In the genomic region with DNA sequence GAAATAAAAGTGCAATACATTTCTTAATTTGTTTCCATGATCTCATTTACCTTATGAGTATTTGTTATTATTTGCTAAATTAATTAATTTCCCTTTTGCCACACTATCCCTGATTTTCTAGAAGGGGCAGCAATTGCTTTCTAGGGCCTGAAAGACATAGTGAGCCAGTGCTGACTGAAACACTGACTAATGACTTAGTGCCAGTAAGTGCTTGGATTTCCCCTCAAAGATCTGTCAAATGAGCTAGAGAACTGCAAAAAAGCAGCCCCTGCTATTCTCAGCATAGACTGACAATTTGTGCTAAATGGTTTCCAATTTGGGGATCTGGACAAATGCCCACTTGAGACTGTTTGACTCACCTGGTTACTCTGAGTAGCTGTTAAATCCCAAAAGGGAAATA, we compare ENCODE assay signal across 27 cellular contexts. TPM values are rescaled to one million over a fixed set of nuclear protein-coding genes. Genes with fewer than 3 reads are reported as not detected.
"Had no signal": no experiment of that assay in that cellular context is flagged by ENCODE, and none has a peak within 500 bp of the region (broad histone marks: within the 10 kb centered on the region; RNA-seq: fewer than 3 reads in every experiment).

No MANE protein-coding gene starts in this region.

- H3K27ac ChIP-seq: body of pancreas, coronary artery, esophagus squamous epithelium, left lung, sigmoid colon, spleen, testis, upper lobe of left lung, VCaP had no signal

- H3K4me1 ChIP-seq: left lung, spleen, testis, upper lobe of left lung had no signal

- H3K4me3 ChIP-seq: body of pancreas, coronary artery, esophagus squamous epithelium, left lung, lung, sigmoid colon, spleen, testis, upper lobe of left lung had no signal

- DNase-seq: activated CD4-positive, alpha-beta memory T cell treated with anti-CD3 and anti-CD28 coated beads, Interleukin-2, amount 10 ng/mL, durations not matched to agents 7 days and 5 days; activated CD4-positive, alpha-beta T cell treated with anti-CD3 and anti-CD28 coated beads, Interleukin-2, amount 10 ng/mL, durations not matched to agents 24 days and 14 days; activated effector memory CD4-positive, alpha-beta T cell treated with Interleukin-2 at 50 U/mL for 16 hours; activated naive CD4-positive, alpha-beta T cell treated with anti-CD3 and anti-CD28 coated beads for 36 hours; activated naive CD8-positive, alpha-beta T cell treated with anti-CD3 and anti-CD28 coated beads, Interleukin-2, amount 10 ng/mL, durations not matched to agents 7 days and 5 days; activated T-cell treated with anti-CD3 and anti-CD28 coated beads, Interleukin-2, amount 50 U/mL, for 72 hours; amniotic stem cell; body of pancreas; central memory CD4-positive, alpha-beta T cell; endodermal cell; esophagus squamous epithelium; left lung; naive thymus-derived CD8-positive, alpha-beta T cell; retina; sigmoid colon; spleen; stimulated activated CD4-positive, alpha-beta T cell treated with anti-CD3 and anti-CD28 coated beads, Interleukin-4, amount 100 ng/mL, for 1 hour; stimulated activated naive CD4-positive, alpha-beta T cell; T-cell; testis; upper lobe of left lung had no signal

- H3K27me3 ChIP-seq: body of pancreas, esophagus squamous epithelium, left lung, sigmoid colon, spleen, testis, upper lobe of left lung had no signal

- H3K9me3 ChIP-seq: body of pancreas, esophagus squamous epithelium, sigmoid colon, testis, upper lobe of left lung had no signal

- H3K36me3 ChIP-seq: esophagus squamous epithelium, left lung, sigmoid colon, spleen, upper lobe of left lung had no signal

- ATAC-seq: activated CD4-positive, CD25-positive, alpha-beta regulatory T cell treated with anti-CD3 and anti-CD28 coated beads, Interleukin-2, amount 50 U/mL, for 24 hours; activated T-cell treated with anti-CD3 and anti-CD28 coated beads, Interleukin-2, amount 50 U/mL, for 72 hours; body of pancreas; left lung; naive thymus-derived CD8-positive, alpha-beta T cell; T-cell had no signal

RNA-seq across cellular contexts. Expression of a gene that starts 35.6 kb away (rescaled TPM):
- total RNA-seq: activated CD4-positive, alpha-beta memory T cell treated with anti-CD3 and anti-CD28 coated beads, Interleukin-2, amount 10 ng/mL, durations not matched to agents 7 days and 5 days; activated CD4-positive, alpha-beta T cell treated with anti-CD3 and anti-CD28 coated beads, Interleukin-2, amount 10 ng/mL, durations not matched to agents 24 days and 14 days; activated naive CD4-positive, alpha-beta T cell treated with anti-CD3 and anti-CD28 coated beads for 36 hours; activated naive CD8-positive, alpha-beta T cell treated with anti-CD3 and anti-CD28 coated beads, Interleukin-2, amount 10 ng/mL, durations not matched to agents 7 days and 5 days; activated T-cell treated with anti-CD3 and anti-CD28 coated beads, Interleukin-2, amount 50 U/mL, for 72 hours; glomerular endothelial cell; kidney epithelial cell; left lung; naive thymus-derived CD8-positive, alpha-beta T cell; sigmoid colon; spleen; T-cell had no signal
